32 cellular contexts compared by ENCODE assay signal in genomic region chr10:78309536-78310237, GRCh38.
"Had no signal": no experiment of that assay in that cellular context is flagged by ENCODE, and none has a peak within 500 bp of the region (broad histone marks: within the 10 kb centered on the region; RNA-seq: fewer than 3 reads in every experiment).

No MANE protein-coding gene starts in this region.

- H3K4me1 ChIP-seq: breast epithelium, parathyroid adenoma, spleen, upper lobe of right lung had no signal

- H3K9ac ChIP-seq: parathyroid adenoma had no signal

- H3K27me3 Mint-ChIP-seq: activated CD8-positive, alpha-beta T cell treated with anti-CD3 and anti-CD28 coated beads for 36 hours; activated naive CD4-positive, alpha-beta T cell treated with anti-CD3 and anti-CD28 coated beads, Interleukin-2, amount 50 U/mL, for 24 hours; T-helper 17 cell had no signal

- H3K36me3 Mint-ChIP-seq: activated naive CD4-positive, alpha-beta T cell treated with anti-CD3 and anti-CD28 coated beads, Interleukin-2, amount 50 U/mL, for 24 hours; mesothelial cell of epicardium; naive thymus-derived CD4-positive, alpha-beta T cell had no signal

- H3K27ac ChIP-seq: breast epithelium, gastroesophageal sphincter, parathyroid adenoma, spleen, upper lobe of right lung, WERI-Rb-1 had no signal

- H3K27me3 ChIP-seq: breast epithelium, gastroesophageal sphincter, spleen, upper lobe of right lung had no signal

- H3K9me3 ChIP-seq: breast epithelium, gastroesophageal sphincter, spleen, upper lobe of right lung had no signal

- H3K4me1 Mint-ChIP-seq: activated CD4-positive, alpha-beta T cell treated with anti-CD3 and anti-CD28 coated beads, Interleukin-2, amount 10 ng/mL, durations not matched to agents 24 days and 14 days; activated naive CD4-positive, alpha-beta T cell treated with anti-CD3 and anti-CD28 coated beads, Interleukin-2, amount 50 U/mL, for 24 hours; activated naive CD8-positive, alpha-beta T cell treated with anti-CD3 and anti-CD28 coated beads, Interleukin-2, amount 50 U/mL, for 24 hours; central memory CD8-positive, alpha-beta T cell; stimulated activated naive CD8-positive, alpha-beta T cell treated with anti-CD3 and anti-CD28 coated beads, Interleukin-15, amount 100 ng/mL, for 72 hours had no signal

- H3K36me3 ChIP-seq: breast epithelium, gastroesophageal sphincter, spleen, upper lobe of right lung, WERI-Rb-1 had no signal

- H3K4me3 Mint-ChIP-seq: activated CD4-positive, alpha-beta T cell treated with anti-CD3 and anti-CD28 coated beads, Interleukin-2, amount 10 ng/mL, durations not matched to agents 24 days and 14 days; activated CD8-positive, alpha-beta T cell treated with anti-CD3 and anti-CD28 coated beads for 36 hours; activated naive CD4-positive, alpha-beta T cell treated with anti-CD3 and anti-CD28 coated beads, Interleukin-2, amount 50 U/mL, for 24 hours; activated naive CD8-positive, alpha-beta T cell treated with anti-CD3 and anti-CD28 coated beads, Interleukin-2, amount 50 U/mL, for 24 hours; central memory CD8-positive, alpha-beta T cell; mesothelial cell of epicardium; naive thymus-derived CD4-positive, alpha-beta T cell; neural crest cell; stimulated activated effector memory CD8-positive, alpha-beta T cell treated with anti-CD3 and anti-CD28 coated beads, Interleukin-12 subunit alpha, Interleukin-12 subunit beta, amount 100 ng/mL, for 72 hours; stimulated activated naive CD8-positive, alpha-beta T cell treated with anti-CD3 and anti-CD28 coated beads, Interleukin-15, amount 100 ng/mL, for 72 hours; T-helper 17 cell had no signal

- ATAC-seq: activated CD8-positive, alpha-beta T cell treated with anti-CD3 and anti-CD28 coated beads for 36 hours; activated naive CD8-positive, alpha-beta T cell treated with anti-CD3 and anti-CD28 coated beads, Interleukin-2, amount 50 U/mL, for 24 hours; gastroesophageal sphincter; left colon; naive thymus-derived CD4-positive, alpha-beta T cell; right cardiac atrium; SK-N-SH treated with all-trans-retinoic acid at 6 μM for 48 hours; stimulated activated effector memory CD8-positive, alpha-beta T cell treated with anti-CD3 and anti-CD28 coated beads, Interleukin-12 subunit alpha, Interleukin-12 subunit beta, amount 100 ng/mL, for 72 hours; stimulated activated naive CD8-positive, alpha-beta T cell treated with anti-CD3 and anti-CD28 coated beads, Interleukin-15, amount 100 ng/mL, for 72 hours; T-helper 17 cell; upper lobe of right lung had no signal

- H3K27ac Mint-ChIP-seq: activated CD4-positive, alpha-beta T cell treated with anti-CD3 and anti-CD28 coated beads, Interleukin-2, amount 10 ng/mL, durations not matched to agents 24 days and 14 days; activated CD8-positive, alpha-beta T cell treated with anti-CD3 and anti-CD28 coated beads for 36 hours; activated naive CD4-positive, alpha-beta T cell treated with anti-CD3 and anti-CD28 coated beads, Interleukin-2, amount 50 U/mL, for 24 hours; activated naive CD8-positive, alpha-beta T cell treated with anti-CD3 and anti-CD28 coated beads, Interleukin-2, amount 50 U/mL, for 24 hours; mesothelial cell of epicardium; naive thymus-derived CD4-positive, alpha-beta T cell; stimulated activated effector memory CD8-positive, alpha-beta T cell treated with anti-CD3 and anti-CD28 coated beads, Interleukin-12 subunit alpha, Interleukin-12 subunit beta, amount 100 ng/mL, for 72 hours; stimulated activated naive CD8-positive, alpha-beta T cell treated with anti-CD3 and anti-CD28 coated beads, Interleukin-15, amount 100 ng/mL, for 72 hours; T-helper 17 cell had no signal

- H3K9me3 Mint-ChIP-seq: activated CD4-positive, alpha-beta T cell treated with anti-CD3 and anti-CD28 coated beads, Interleukin-2, amount 10 ng/mL, durations not matched to agents 24 days and 14 days; activated CD8-positive, alpha-beta T cell treated with anti-CD3 and anti-CD28 coated beads for 36 hours; activated naive CD4-positive, alpha-beta T cell treated with anti-CD3 and anti-CD28 coated beads, Interleukin-2, amount 50 U/mL, for 24 hours; activated naive CD8-positive, alpha-beta T cell treated with anti-CD3 and anti-CD28 coated beads, Interleukin-2, amount 50 U/mL, for 24 hours; central memory CD8-positive, alpha-beta T cell; neural crest cell; stimulated activated effector memory CD8-positive, alpha-beta T cell treated with anti-CD3 and anti-CD28 coated beads, Interleukin-12 subunit alpha, Interleukin-12 subunit beta, amount 100 ng/mL, for 72 hours had no signal

- H3K4me3 ChIP-seq: breast epithelium, gastroesophageal sphincter, spleen, upper lobe of right lung had no signal

- DNase-seq: activated CD4-positive, alpha-beta T cell treated with anti-CD3 and anti-CD28 coated beads, Interleukin-2, amount 10 ng/mL, durations not matched to agents 24 days and 14 days; activated CD4-positive, CD25-positive, alpha-beta regulatory T cell treated with anti-CD3 and anti-CD28 coated beads, Interleukin-2, amount 50 U/mL, for 72 hours; activated CD8-positive, alpha-beta T cell treated with anti-CD3 and anti-CD28 coated beads for 36 hours; activated gamma-delta T cell treated with Interleukin-2 at 50 U/mL for 16 hours; activated naive CD8-positive, alpha-beta T cell treated with anti-CD3 and anti-CD28 coated beads, Interleukin-2, amount 50 U/mL, for 24 hours; activated T-cell treated with anti-CD3 and anti-CD28 coated beads, Interleukin-2, amount 50 U/mL, for 1 hour; amygdala; effector memory CD4-positive, alpha-beta T cell; erythroblast; hippocampal formation; kidney; left colon; nucleus accumbens; right cardiac atrium; spleen; stimulated activated CD4-positive, alpha-beta T cell treated with anti-CD3 and anti-CD28 coated beads, Interleukin-2, amount 100 ng/mL, for 48 hours; stimulated activated naive CD8-positive, alpha-beta T cell treated with anti-CD3 and anti-CD28 coated beads, Interleukin-15, amount 100 ng/mL, for 72 hours; substantia nigra; T-helper 17 cell; T1000; upper lobe of right lung; WERI-Rb-1 had no signal
